Comparison of ENCODE assay signal across 2 cellular contexts in genomic region chr1:46355920-46356319, GRCh38. TPM values are rescaled to one million over a fixed set of nuclear protein-coding genes. Genes with fewer than 3 reads are reported as not detected.
"Had no signal": no experiment of that assay in that cellular context is flagged by ENCODE, and none has a peak within 500 bp of the region (broad histone marks: within the 10 kb centered on the region; RNA-seq: fewer than 3 reads in every experiment).

No MANE protein-coding gene starts in this region.

RNA-seq across cellular contexts. Expression of gene FAAH, which starts 38.2 kb away (rescaled TPM):
- total RNA-seq: LHCN-M2, RPMI7951 had no signal
